Comparison of ENCODE assay signal across 8 cellular contexts in genomic region chr3:134486577-134487041, GRCh38. TPM values are rescaled to one million over a fixed set of nuclear protein-coding genes. Genes with fewer than 3 reads are reported as not detected.
A peak's percentile ranks its signal among the peaks of the same experiment; 100 is the strongest.
DNase-seq lines count a peak whose midpoint lies in the region; ATAC-seq and TF ChIP-seq lines count a peak whose summit lies in the region.

No MANE protein-coding gene starts in this region.

- ATAC-seq in GM18502 (IDR thresholded peaks at IDR 0.05; ENCODE audit: poor library complexity, unreplicated experiment) = peak; percentile 12
- ATAC-seq in IMR-90 (ENCODE audit: low read depth) = peak; percentile 7

- H2BK5ac ChIP-seq in IMR-90 (ENCODE audit: low read depth, low read length, poor library complexity, severe bottlenecking) = peak overlapping the region; percentile 96

- H3K9me3 Mint-ChIP-seq in osteocyte (ENCODE audit: unreplicated experiment) = peaks cover 3% of the 10 kb centered on the region

- H3K4me1 Mint-ChIP-seq in osteocyte (ENCODE audit: unreplicated experiment) = peaks cover 44% of the 10 kb centered on the region

- H4K91ac ChIP-seq in IMR-90 (ENCODE audit: insufficient read depth, low read depth, low read length) = peak overlapping the region; percentile 86

- peak overlapping the region; percentile 96 for H2AFZ ChIP-seq in IMR-90 (replicated peaks; ENCODE audit: low read length, poor library complexity)

- H3K27me3 ChIP-seq in AG04450 (ENCODE audit: control insufficient read depth, insufficient read depth, low read length) (no peaks in the 10 kb centered on the region), IMR-90 (ENCODE audit: control insufficient read depth, insufficient read depth, low read length) (no peaks in the 10 kb centered on the region)

- H3K23ac ChIP-seq in IMR-90 (ENCODE audit: low read depth, low read length) = peak overlapping the region; percentile 97

- H3K14ac ChIP-seq in IMR-90 (replicated peaks; ENCODE audit: low read depth, low read length) = peak overlapping the region; percentile 97

- peak overlapping the region; percentile 97 for H3K27ac ChIP-seq in AG04450 (ENCODE audit: low read depth, low read length)
- peak overlapping the region; percentile 93 for H3K27ac ChIP-seq in IMR-90 (ENCODE audit: insufficient read depth, low read length)

- peak overlapping the region; percentile 74 to 92 for H4K8ac ChIP-seq in IMR-90 (ENCODE audit: low read depth in 2 of 2, low read length in 2 of 2)

- peak overlapping the region; percentile 90 for H3K18ac ChIP-seq in IMR-90 (ENCODE audit: low read depth, low read length)

- no peaks in the 10 kb centered on the region for H3K36me3 ChIP-seq in IMR-90 (ENCODE audit: control insufficient read depth, insufficient read depth, low read length)

- H2AK5ac ChIP-seq in IMR-90 (ENCODE audit: low read depth, low read length) = peak overlapping the region; percentile 86

- peak overlapping the region; percentile 58 for H4K5ac ChIP-seq in IMR-90 (ENCODE audit: low read depth, low read length)

- POLR2A ChIA-PET in AG04450 (lab: Yijun Ruan, JAX) = interaction anchor here (0.8 to 1.5 kb wide), 7 partner anchors 10 to 236 kb away, joined by 3 to 9 read pairs (median 4); partner anchors contain the start of genes AMOTL2 and RYK
- POLR2A ChIA-PET in IMR-90 (lab: Charles Lee; ENCODE audit: unreplicated experiment) = interaction anchor here (0.5 to 1.4 kb wide), 4 partner anchors 132 to 182 kb away, joined by 3 to 8 read pairs (median 4); no protein-coding TSS in a partner anchor
- POLR2A ChIA-PET in GM10248 (lab: Yijun Ruan, JAX) = interaction anchor here (0.7 kb wide), 1 partner anchor 9 kb away, joined by 3 read pairs; no protein-coding TSS in a partner anchor

- no peaks in the 10 kb centered on the region for H4K20me1 ChIP-seq in IMR-90 (ENCODE audit: insufficient read depth, low read length)

- dilution Hi-C loops in IMR-90 (cut with HindIII; ENCODE audit: low sequenced_read_pairs, unreplicated experiment) = no loop called here

- peak overlapping the region; percentile 59; the same call in 2 of the 3 replicates for H2BK15ac ChIP-seq in IMR-90 (ENCODE audit: low read depth, low read length)

- H3K9me1 ChIP-seq in IMR-90 (ENCODE audit: insufficient read depth, low read length) = peaks cover 19% of the 10 kb centered on the region; the same call in 1 of the 2 replicates

- TF ChIP-seq RAD21 in IMR-90 (IDR thresholded peaks at IDR 0.05; ENCODE audit: low read length) = no peak

- H3K79me1 ChIP-seq in IMR-90 (ENCODE audit: low read depth in 1 of 2, low read length in 2 of 2) = peaks cover 24 to 50% of the 10 kb centered on the region in 2 experiments

- DNase-seq in AG04450 (ENCODE audit: low read depth, low spot score) (no peak), IMR-90 (peak; percentile 58), fibroblast of mammary gland (ENCODE audit: low read depth) (peak; percentile 69), osteocyte (ENCODE audit: extremely low spot score, unreplicated experiment) (no peak), ecto neural progenitor cell (ENCODE audit: low spot score) (no peak), GM10248 (ENCODE audit: extremely low spot score) (no peak)

- no peaks in the 10 kb centered on the region; the same call in 1 of the 2 replicates for H3K9me3 ChIP-seq in AG04450 (ENCODE audit: control insufficient read depth, insufficient read depth, low read length)
- no peaks in the 10 kb centered on the region for H3K9me3 ChIP-seq in IMR-90 (ENCODE audit: control insufficient read depth, insufficient read depth, low read length)

- peak overlapping the region; percentile 88 for H3K4ac ChIP-seq in IMR-90 (ENCODE audit: low read depth, low read length)

- TF ChIP-seq POLR2A in IMR-90 (IDR thresholded peaks at IDR 0.05; ENCODE audit: low read depth, low read length) = no peak; the same call in 1 of the 2 replicates

- CTCF ChIA-PET in AG04450 (lab: Charles Lee) = interaction anchor here (0.7 to 2.2 kb wide), 3 partner anchors 10 to 178 kb away, joined by 3 to 9 read pairs (median 3); no protein-coding TSS in a partner anchor
- CTCF ChIA-PET in IMR-90 (lab: Yijun Ruan, JAX) = interaction anchor here (0.9 to 1.9 kb wide), 3 partner anchors 11 to 289 kb away, joined by 3 to 6 read pairs (median 4); no protein-coding TSS in a partner anchor
- CTCF ChIA-PET in GM10248 (lab: Yijun Ruan, JAX) = interaction anchor here (1.4 to 6.5 kb wide), 3 partner anchors 12 to 177 kb away, joined by 3 to 96 read pairs (median 3); partner anchors contain the start of gene AMOTL2

- peak overlapping the region; percentile 72 for H2BK120ac ChIP-seq in IMR-90 (ENCODE audit: low read depth, low read length)

- peak overlapping the region; percentile 82 for H2AK9ac ChIP-seq in IMR-90 (replicated peaks; ENCODE audit: low read depth, low read length, poor library complexity)

- TF ChIP-seq CTCF in AG04450 (IDR thresholded peaks at IDR 0.05; ENCODE audit: low read depth, low read length) (no peak), IMR-90 (conservative IDR thresholded peaks at IDR 0.05; ENCODE audit: low read depth, low read length) (no peak), WI38 (IDR thresholded peaks at IDR 0.05; ENCODE audit: low read depth, low read length) (no peak), fibroblast of mammary gland (conservative IDR thresholded peaks at IDR 0.05; ENCODE audit: control insufficient read depth, insufficient read depth, low read depth, low read length) (no peak), osteocyte (IDR thresholded peaks at IDR 0.05) (no peak), GM10248 (IDR thresholded peaks at IDR 0.05; ENCODE audit: control extremely low read depth, extremely low read depth, low read depth, missing control alignments) (no peak)

- H3K27ac Mint-ChIP-seq in osteocyte (ENCODE audit: unreplicated experiment) = peak overlapping the region; percentile 97

- peak overlapping the region; percentile 8; the same call in 1 of the 2 replicates for H2BK20ac ChIP-seq in IMR-90 (ENCODE audit: low read depth, low read length)

- peak overlapping the region; percentile 84 for H3K9ac ChIP-seq in IMR-90 (ENCODE audit: low read depth, low read length)

- H3K4me3 Mint-ChIP-seq in osteocyte (ENCODE audit: unreplicated experiment) = peak overlapping the region; percentile 91

- peaks cover 19% of the 10 kb centered on the region for H3K4me1 ChIP-seq in IMR-90 (ENCODE audit: control insufficient read depth, insufficient read depth, low read length)

- peak overlapping the region; percentile 100 for H3K4me2 ChIP-seq in IMR-90 (ENCODE audit: low read depth, low read length)

- peaks cover 12% of the 10 kb centered on the region for H3K36me3 Mint-ChIP-seq in osteocyte (ENCODE audit: unreplicated experiment)

- peak overlapping the region; percentile 87 for H3K4me3 ChIP-seq in AG04450 (ENCODE audit: low read depth, low read length)
- peak overlapping the region; percentile 54 for H3K4me3 ChIP-seq in IMR-90 (ENCODE audit: insufficient read depth, low read depth, low read length)
- H3K4me3 ChIP-seq in WI38 (ENCODE audit: low read depth, low read length) = peak overlapping the region; percentile 75
- H3K4me3 ChIP-seq in fibroblast of mammary gland (ENCODE audit: control insufficient read depth, low read depth, low read length) = peak overlapping the region; percentile 76

- peak overlapping the region; percentile 96 for H3K56ac ChIP-seq in IMR-90 (ENCODE audit: extremely low read depth, insufficient read depth, low read length)

- in situ Hi-C loops in IMR-90 (cut with MboI; ENCODE audit: low sequenced_read_pairs) = loop anchor here (10.0 to 25.0 kb wide), 2 partner anchors 552 to 674 kb away; partner anchors contain the start of gene SRPRB

- no TSS peak for BruUV-seq in IMR-90 (replicated peaks; lab: Mats Ljungman, UMichigan)

- no peaks in the 10 kb centered on the region for H3K27me3 Mint-ChIP-seq in osteocyte (ENCODE audit: unreplicated experiment)

- 0% methylated on average over 5 of the region's 17 CpGs; no CpG with 5 or more reads in 1 of the 2 experiments for WGBS in IMR-90 (ENCODE audit: extremely low coverage in 2 of 2, insufficient read length in 1 of 2), 2 experiments

- intact Hi-C loops in IMR-90 (cut with micrococcal nuclease) = loop anchor here (5.0 to 10.0 kb wide), 2 partner anchors 552 to 824 kb away; partner anchors contain the start of gene TOPBP1

TF ChIP-seq in IMR-90, 13 proteins besides CTCF, POLR2A, EP300 and RAD21:
- no peak for TF ChIP-seq MXI1 (IDR thresholded peaks at IDR 0.05; ENCODE audit: borderline replicate concordance, low read depth, low read length)
- TF ChIP-seq RCOR1 (IDR thresholded peaks at IDR 0.05; ENCODE audit: insufficient replicate concordance, low read length) = no peak
- TF ChIP-seq CEBPB (IDR thresholded peaks at IDR 0.05; ENCODE audit: low read depth, low read length) = peak; percentile 29; the same call in 1 of the 2 replicates
- no peak for TF ChIP-seq SMC3 (IDR thresholded peaks at IDR 0.05; ENCODE audit: low read depth, low read length)
TF ChIP-seq in IMR-90: peak in this region for 1.

RNA-seq across cellular contexts. Expression of gene CEP63, which starts 0.8 kb away (rescaled TPM):
- 11.0 and 16.3 TPM in 2 replicates for polyA plus RNA-seq in AG04450 (2011; rRNA removed)
- polyA minus RNA-seq in AG04450 (2011; rRNA and poly(A)+ RNA removed) = 7.0 and 7.6 TPM in 2 replicates
- 6.5 and 16.1 TPM in 2 replicates for total RNA-seq in IMR-90 (2012; rRNA removed)
- 8.8 and 9.1 TPM in 2 replicates for polyA plus RNA-seq in IMR-90 (2012; rRNA removed)
- polyA plus RNA-seq in IMR-90 (2012; cell fraction: cytosol; rRNA removed) = 2.5 and 4.2 TPM in 2 replicates
- 3.7 and 5.7 TPM in 2 replicates for polyA plus RNA-seq in IMR-90 (2012; cell fraction: nucleus; rRNA removed; ENCODE audit: low replicate concordance)
- total RNA-seq in osteocyte = 26.3 and 27.2 TPM in 2 replicates

RNA-seq across cellular contexts. Expression of gene ANAPC13, which starts 0.8 kb away (rescaled TPM):
- polyA plus RNA-seq in AG04450 (2011; rRNA removed) (122 and 176 TPM in 2 replicates), IMR-90 (2012; rRNA removed) (56.5 and 62.9 TPM in 2 replicates)
- polyA minus RNA-seq in AG04450 (2011; rRNA and poly(A)+ RNA removed) = 29.4 and 37.9 TPM in 2 replicates
- total RNA-seq in IMR-90 (2012; rRNA removed) (43.4 and 82.8 TPM in 2 replicates), osteocyte (83.8 and 89.4 TPM in 2 replicates)
- 9.9 and 21.7 TPM in 2 replicates for polyA plus RNA-seq in IMR-90 (2012; cell fraction: cytosol; rRNA removed)
- polyA plus RNA-seq in IMR-90 (2012; cell fraction: nucleus; rRNA removed; ENCODE audit: low replicate concordance) = 2.4 and 19.8 TPM in 2 replicates

Comparison
In these comparisons a context has a peak if more than half of its experiments do, and no peak if none do; other contexts are left out.
1. DNase-seq: peak in IMR-90 (single experiment) and fibroblast of mammary gland (single experiment); none in AG04450 (single experiment), osteocyte (single experiment), ecto neural progenitor cell (single experiment) and GM10248 (single experiment).
2. Peak in every context shown above with its lines, with median percentiles within 50 percentile points of each other: H3K4me3 ChIP-seq.